ENCODE assay signal across 1 cellular context in genomic region chr13:110628477-110628793, GRCh38.
TF ChIP-seq lines count a peak whose summit lies in the region.

No MANE protein-coding gene starts in this region.

TF ChIP-seq in SK-N-SH, 30 proteins besides CTCF, POLR2A, EP300 and RAD21 (continued from another document):
- TF ChIP-seq REST (IDR thresholded peaks at IDR 0.05; ENCODE audit: low read depth, low read length): no peak
- TF ChIP-seq FOXM1 (IDR thresholded peaks at IDR 0.05; ENCODE audit: low read depth): no peak
- TF ChIP-seq RCOR1 (IDR thresholded peaks at IDR 0.05; ENCODE audit: low read length): no peak
- no peak for TF ChIP-seq CHD2 (IDR thresholded peaks at IDR 0.05; ENCODE audit: low read length, partially characterized antibody)
- peak; percentile 45; the same call in 1 of the 2 replicates for TF ChIP-seq ELF1 (IDR thresholded peaks at IDR 0.05)
- TF ChIP-seq USF1 (IDR thresholded peaks at IDR 0.05; ENCODE audit: borderline replicate concordance, low read depth): no peak
- TF ChIP-seq GABPA (IDR thresholded peaks at IDR 0.05; ENCODE audit: low read depth): no peak
- 0 out of 2 replicates have a peak, but pooled peaks have one; percentile 46 for TF ChIP-seq SIN3A (IDR thresholded peaks at IDR 0.05; ENCODE audit: borderline replicate concordance, low read depth, low read length)
- peak; percentile 64; the same call in 1 of the 2 replicates for TF ChIP-seq YY1 (IDR thresholded peaks at IDR 0.05; ENCODE audit: low read depth)
- peak; percentile 79 for TF ChIP-seq JUND (IDR thresholded peaks at IDR 0.05)
- peak; percentile 92 for TF ChIP-seq FOSL2 (IDR thresholded peaks at IDR 0.05; ENCODE audit: borderline replicate concordance, low read depth)
